Comparison of ENCODE assay signal across 8 cellular contexts in genomic region chr14:90815817-90816662, GRCh38. TPM values are rescaled to one million over a fixed set of nuclear protein-coding genes. Genes with fewer than 3 reads are reported as not detected.
A peak's percentile ranks its signal among the peaks of the same experiment; 100 is the strongest.
DNase-seq lines count a peak whose midpoint lies in the region; ATAC-seq, FAIRE-seq and TF ChIP-seq lines count a peak whose summit lies in the region.

A gene with protein sequence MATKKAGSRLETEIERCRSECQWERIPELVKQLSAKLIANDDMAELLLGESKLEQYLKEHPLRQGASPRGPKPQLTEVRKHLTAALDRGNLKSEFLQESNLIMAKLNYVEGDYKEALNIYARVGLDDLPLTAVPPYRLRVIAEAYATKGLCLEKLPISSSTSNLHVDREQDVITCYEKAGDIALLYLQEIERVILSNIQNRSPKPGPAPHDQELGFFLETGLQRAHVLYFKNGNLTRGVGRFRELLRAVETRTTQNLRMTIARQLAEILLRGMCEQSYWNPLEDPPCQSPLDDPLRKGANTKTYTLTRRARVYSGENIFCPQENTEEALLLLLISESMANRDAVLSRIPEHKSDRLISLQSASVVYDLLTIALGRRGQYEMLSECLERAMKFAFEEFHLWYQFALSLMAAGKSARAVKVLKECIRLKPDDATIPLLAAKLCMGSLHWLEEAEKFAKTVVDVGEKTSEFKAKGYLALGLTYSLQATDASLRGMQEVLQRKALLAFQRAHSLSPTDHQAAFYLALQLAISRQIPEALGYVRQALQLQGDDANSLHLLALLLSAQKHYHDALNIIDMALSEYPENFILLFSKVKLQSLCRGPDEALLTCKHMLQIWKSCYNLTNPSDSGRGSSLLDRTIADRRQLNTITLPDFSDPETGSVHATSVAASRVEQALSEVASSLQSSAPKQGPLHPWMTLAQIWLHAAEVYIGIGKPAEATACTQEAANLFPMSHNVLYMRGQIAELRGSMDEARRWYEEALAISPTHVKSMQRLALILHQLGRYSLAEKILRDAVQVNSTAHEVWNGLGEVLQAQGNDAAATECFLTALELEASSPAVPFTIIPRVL (minus strand): TSS chr14:90816430. CDS start chr14:90816295, 135 bp downstream.

- H3K4me1 Mint-ChIP-seq in MCF 10A (ENCODE audit: insufficient read depth, unreplicated experiment) = peaks cover 15% of the 10 kb centered on the region

- no peaks in the 10 kb centered on the region for H3K9me3 ChIP-seq in small intestine (ENCODE audit: control insufficient read depth, low read depth)

- CTCF ChIA-PET in MCF 10A (lab: Yijun Ruan, JAX) = interaction anchor here (0.6 to 1.3 kb wide), 4 partner anchors 18 to 1326 kb away, joined by 3 read pairs; no protein-coding TSS in a partner anchor

- H3K4me3 Mint-ChIP-seq in MCF 10A (ENCODE audit: unreplicated experiment) = peak within 1 kb of the TSS; percentile 66

- DNase-seq in NCI-H82 (lab: John Stamatoyannopoulos, UW) (peak; percentile 57), NCI-H82 treated with DMSO at 0.1 percent for 48 hours (lab: John Stamatoyannopoulos, UW; ENCODE audit: unreplicated experiment) (no peak), RPMI8226 (peak; percentile 37), MCF 10A (ENCODE audit: unreplicated experiment) (peak; percentile 18), iPS-NIHi7 (ENCODE audit: extremely low spot score) (peak; percentile 93), small intestine (no peak), KBM-7 (no peak)

- no peaks in the 10 kb centered on the region for H3K27me3 Mint-ChIP-seq in MCF 10A (ENCODE audit: insufficient read depth, unreplicated experiment)

- in situ Hi-C loops in KBM-7 (cut with MboI; ENCODE audit: low pct_unique_long_range_greater_than_20kb, low sequenced_read_pairs) = no loop called here

- H3K36me3 ChIP-seq in small intestine (ENCODE audit: control insufficient read depth in 2 of 2, insufficient read depth in 2 of 2, low read length in 2 of 2) = no peaks in the 10 kb centered on the region

- no peak for FAIRE-seq in small intestine (lab: Jason Lieb, UNC)

- H3K27me3 ChIP-seq in small intestine (ENCODE audit: control insufficient read depth in 2 of 2, insufficient read depth in 2 of 2, low read length in 2 of 2) = no peaks in the 10 kb centered on the region

- H3K36me3 Mint-ChIP-seq in MCF 10A (ENCODE audit: insufficient read depth, unreplicated experiment) = no peaks in the 10 kb centered on the region

- H3K27ac Mint-ChIP-seq in MCF 10A (ENCODE audit: low read depth, unreplicated experiment) = peak within 1 kb of the TSS; percentile 65

- TF ChIP-seq CTCF in MCF 10A (IDR thresholded peaks at IDR 0.05; ENCODE audit: unreplicated experiment) = peak; percentile 22

- BruUV-seq in MCF 10A (replicated peaks; lab: Mats Ljungman, UMichigan) = no TSS peak

- no peaks in the 10 kb centered on the region for H3K9me3 Mint-ChIP-seq in MCF 10A (ENCODE audit: unreplicated experiment)

- WGBS in small intestine, 3 donors = 2 to 4% (median 4%) methylated on average over 61 to 111 of the region's 111 CpGs

- peak; percentile 48 for ATAC-seq in HG02763 (IDR thresholded peaks at IDR 0.05; ENCODE audit: unreplicated experiment)

- H3K4me1 ChIP-seq in small intestine (ENCODE audit: control insufficient read depth in 2 of 2, insufficient read depth in 1 of 2, low read depth in 1 of 2, low read length in 1 of 2) = no peaks in the 10 kb centered on the region

- POLR2A ChIA-PET in MCF 10A (lab: Yijun Ruan, JAX) = interaction anchor here (0.6 kb wide), 1 partner anchor 419 kb away, joined by 3 read pairs; no protein-coding TSS in a partner anchor

- intact Hi-C loops in MCF 10A (cut with micrococcal nuclease) = no loop called here

- peak within 1 kb of the TSS; percentile 45 to 71 for H3K4me3 ChIP-seq in small intestine (ENCODE audit: low read depth in 1 of 2, low read length in 2 of 2)

- no peak within 1 kb of the TSS for H3K27ac ChIP-seq in small intestine (ENCODE audit: low read depth in 1 of 2, low read length in 1 of 2)

RNA-seq across cellular contexts. Expression of the gene that starts here (rescaled TPM):
- total RNA-seq in MCF 10A (2022) = 31.1 and 52.8 TPM in 2 replicates
- 1 to 10 TPM; 2.9 to 8.8 (median 3.0) TPM for polyA plus RNA-seq in small intestine

Comparison
In these comparisons a context has a peak if more than half of its experiments do, and no peak if none do; other contexts are left out.
1. DNase-seq: peak in NCI-H82 (single experiment), RPMI8226 (single experiment), MCF 10A (single experiment) and iPS-NIHi7 (single experiment); none in NCI-H82 treated with DMSO at 0.1 percent for 48 hours (single experiment), small intestine (single experiment) and KBM-7 (single experiment).